Comparison of ENCODE assay signal across 18 cellular contexts in the genomic region with DNA sequence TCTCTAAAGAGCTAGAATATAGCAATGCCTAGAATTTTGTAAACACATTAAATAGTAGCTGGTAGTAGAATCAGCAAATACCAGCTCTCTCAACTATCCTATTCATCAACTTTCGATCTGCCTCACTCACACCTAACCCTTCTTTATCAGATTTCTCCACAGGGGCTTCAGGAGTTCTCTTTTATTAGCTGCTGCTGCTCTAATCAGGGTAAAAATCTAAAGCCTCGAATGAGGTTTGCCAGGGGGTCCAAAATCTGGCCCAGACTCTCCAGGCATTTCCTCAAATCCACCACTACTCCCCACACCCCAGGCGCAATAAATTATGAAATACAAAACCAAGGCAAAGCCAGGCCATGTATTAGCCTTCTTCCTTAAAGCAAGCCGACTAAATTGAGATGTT. TPM values are rescaled to one million over a fixed set of nuclear protein-coding genes. Genes with fewer than 3 reads are reported as not detected.
DNase-seq lines count a peak whose midpoint lies in the region; ATAC-seq, FAIRE-seq and TF ChIP-seq lines count a peak whose summit lies in the region.
"Had no signal": no experiment of that assay in that cellular context is flagged by ENCODE, and none has a peak within 500 bp of the region (broad histone marks: within the 10 kb centered on the region; RNA-seq: fewer than 3 reads in every experiment).

No MANE protein-coding gene starts in this region.

- TF ChIP-seq EP300 in HepG2 (IDR thresholded peaks at IDR 0.05; ENCODE audit: low read depth in 2 of 2, low read length in 2 of 2) (no peak), HepG2 (CRISPR knock-in tag; IDR thresholded peaks at IDR 0.05; ENCODE audit: borderline replicate concordance) (no peak)

- H3K27me3 Mint-ChIP-seq in WTC11 (ENCODE audit: low read depth) = no peaks in the 10 kb centered on the region; the same call in 1 of the 2 replicates
- H3K27me3 Mint-ChIP-seq in immature natural killer cell (ENCODE audit: low read depth in 3 of 3) = peaks cover 1 to 11% (median 7%) of the 10 kb centered on the region in 3 donors
- H3K27me3 Mint-ChIP-seq: stimulated activated memory B cell treated with anti-CD40 and anti-IgM and Interleukin-4, amounts not matched to agents 10 μg/mL and 1 μg/mL and 100 μg/mL, for 72 hours had no signal

- CTCF ChIA-PET in HepG2 (lab: Yijun Ruan, JAX; ENCODE audit: low intra/inter-chr PET ratio, low total read pairs) = no interaction called here
- CTCF ChIA-PET in WTC11 (lab: Charles Lee) = no interaction called here

- no peak for TF ChIP-seq POLR2A in HepG2 (IDR thresholded peaks at IDR 0.05; ENCODE audit: insufficient read depth in 1 of 2, low read depth in 2 of 2, low read length in 2 of 2)
- no peak for TF ChIP-seq POLR2A in right lobe of liver (IDR thresholded peaks at IDR 0.05)

- H3K79me2 ChIP-seq in HepG2 (ENCODE audit: insufficient read depth, low read length) = peaks cover 64% of the 10 kb centered on the region

- peak overlapping the region; percentile 70; the same call in 1 of the 2 replicates for H3K4me2 ChIP-seq in HepG2 (ENCODE audit: low read depth, low read length)

- H3K4me3 Mint-ChIP-seq in WTC11 = peak overlapping the region; percentile 24
- peak overlapping the region; percentile 37 to 66 (median 51) for H3K4me3 Mint-ChIP-seq in immature natural killer cell

- peaks cover 7% of the 10 kb centered on the region for H3K4me1 Mint-ChIP-seq in WTC11
- peaks cover 56 to 63% of the 10 kb centered on the region in 2 donors for H3K4me1 Mint-ChIP-seq in immature natural killer cell

- POLR2A ChIA-PET in HepG2 (lab: Yijun Ruan, JAX) (interaction anchor here (0.6 to 1.3 kb wide), 2 partner anchors 11 to 56 kb away, joined by 3 to 6 read pairs; no protein-coding TSS in a partner anchor), WTC11 (lab: Charles Lee) (no interaction called here)

- TSS peak; percentile 40 for BruUV-seq in HepG2 (replicated peaks; lab: Mats Ljungman, UMichigan)

- H3K27ac ChIP-seq in HepG2 (ENCODE audit: extremely low read length, insufficient read depth, low read length) (no peak overlapping the region), right lobe of liver (no peak overlapping the region)

- intact Hi-C loops in HepG2 (cut with micrococcal nuclease; ENCODE audit: unreplicated experiment) (no loop called here), right lobe of liver (cut with DNase I) (no loop called here)

- no peak for TF ChIP-seq CTCF in HepG2 (CRISPR knock-in tag; IDR thresholded peaks at IDR 0.05)
- no peak for TF ChIP-seq CTCF in right lobe of liver (IDR thresholded peaks at IDR 0.05)
- no peak for TF ChIP-seq CTCF in WTC11 (IDR thresholded peaks at IDR 0.05)

- H3K9ac ChIP-seq in HepG2 (ENCODE audit: insufficient read depth, low read depth, low read length) = no peak overlapping the region

- WGBS in HepG2 (ENCODE audit: low lambda C conversion rate) = 92% methylated on average over 4 of the region's 4 CpGs
- WGBS in right lobe of liver (ENCODE audit: insufficient coverage, low coverage, low lambda C conversion rate, missing lambda C conversion rate) = 58% methylated on average over 4 of the region's 4 CpGs

- H3K27me3 ChIP-seq in HepG2 (ENCODE audit: control insufficient read depth in 1 of 2, insufficient read depth in 2 of 2, low read length in 2 of 2) (no peaks in the 10 kb centered on the region), right lobe of liver (no peaks in the 10 kb centered on the region)

- ATAC-seq in HepG2 = no peak
- ATAC-seq in right lobe of liver = no peak
- ATAC-seq in WTC11 = no peak
- no peak for ATAC-seq in HG03039 (IDR thresholded peaks at IDR 0.05; ENCODE audit: unreplicated experiment)
- ATAC-seq: mucosa of descending colon; stimulated activated memory B cell treated with anti-CD40 and anti-IgM and Interleukin-4, amounts not matched to agents 10 μg/mL and 1 μg/mL and 100 μg/mL, for 72 hours had no signal

- H3K4me3 ChIP-seq in HepG2 (replicated peaks in 1 of 3; ENCODE audit: insufficient read depth in 1 of 3, low read depth in 2 of 3, low read length in 3 of 3) (no peak overlapping the region), right lobe of liver (no peak overlapping the region)
- H3K4me3 ChIP-seq: mucosa of descending colon had no signal

- no peak for TF ChIP-seq RAD21 in HepG2 (CRISPR knock-in tag; IDR thresholded peaks at IDR 0.05)

- H3K9me3 ChIP-seq in HepG2 (ENCODE audit: low read length) = no peaks in the 10 kb centered on the region
- no peaks in the 10 kb centered on the region for H3K9me3 ChIP-seq in right lobe of liver
- H3K9me3 ChIP-seq: mucosa of descending colon had no signal

- no peak overlapping the region for H2AFZ ChIP-seq in HepG2 (ENCODE audit: low read length)

- H3K36me3 ChIP-seq in HepG2 (replicated peaks in 1 of 2; ENCODE audit: control insufficient read depth in 1 of 2, insufficient read depth in 2 of 2, low read length in 2 of 2) (peaks cover 3 to 7% of the 10 kb centered on the region in 2 experiments; a peak in 3 of 5 replicates), right lobe of liver (peaks cover 0 to 2% (median 0%) of the 10 kb centered on the region in 4 donors)

- FAIRE-seq in HepG2 (lab: Jason Lieb, UNC) = no peak
- FAIRE-seq: GM18507, H1 had no signal

- in situ Hi-C loops in HepG2 (cut with HindIII; ENCODE audit: extremely low pct_ligation_motif_present, low pct_unique_long_range_greater_than_20kb) = no loop called here

- H3K4me1 ChIP-seq in HepG2 (ENCODE audit: insufficient read depth, low read length) = peaks cover 50% of the 10 kb centered on the region
- peaks cover 0 to 3% (median 0%) of the 10 kb centered on the region in 4 donors for H3K4me1 ChIP-seq in right lobe of liver

- DNase-seq in HepG2 (ENCODE audit: low spot score) = no peak
- DNase-seq in right lobe of liver = no peak
- no peak for DNase-seq in WTC11 (ENCODE audit: low spot score)
- DNase-seq in immature natural killer cell = no peak
- no peak for DNase-seq in islet precursor cell
- DNase-seq in NCI-H128 (lab: John Stamatoyannopoulos, UW; ENCODE audit: unreplicated experiment) = no peak
- no peak for DNase-seq in HuH-7 (ENCODE audit: low spot score)
- DNase-seq: effector CD4-positive, alpha-beta T cell; foreskin fibroblast; Kasumi-1; mucosa of descending colon; NCI-H2081; Right ventricle myocardium superior; stimulated activated CD4-positive, alpha-beta T cell treated with anti-CD3 and anti-CD28 coated beads, Interleukin-4, amount 100 ng/mL, for 1 hour had no signal

- H3K9me3 Mint-ChIP-seq in WTC11 (peaks cover 4% of the 10 kb centered on the region), immature natural killer cell (no peaks in the 10 kb centered on the region)

- H3K36me3 Mint-ChIP-seq in WTC11 (peaks cover 9% of the 10 kb centered on the region), immature natural killer cell (no peaks in the 10 kb centered on the region)

- peaks cover 8% of the 10 kb centered on the region; the same call in 1 of the 2 replicates for H4K20me1 ChIP-seq in HepG2 (ENCODE audit: insufficient read depth, low read length)

- H3K27ac Mint-ChIP-seq in WTC11 (no peak overlapping the region), immature natural killer cell (peak overlapping the region in 5 of 6 donors; percentile 8 to 65 (median 58))
- H3K27ac Mint-ChIP-seq: stimulated activated memory B cell treated with anti-CD40 and anti-IgM and Interleukin-4, amounts not matched to agents 10 μg/mL and 1 μg/mL and 100 μg/mL, for 72 hours had no signal

TF ChIP-seq in HepG2, 621 proteins besides CTCF, POLR2A, EP300 and RAD21 (continues in another document):
- TF ChIP-seq CENPT (CRISPR knock-in tag; IDR thresholded peaks at IDR 0.05; ENCODE audit: low read depth) (no peak), HES4 (CRISPR knock-in tag; IDR thresholded peaks at IDR 0.05; ENCODE audit: borderline replicate concordance) (no peak)

TF ChIP-seq in WTC11, 78 proteins besides CTCF, POLR2A, EP300 and RAD21 (continues in another document):
- TF ChIP-seq ZNF138 (CRISPR knock-in tag; conservative IDR thresholded peaks at IDR 0.05) = no peak

RNA-seq across cellular contexts. Expression of a gene that starts 2.4 kb away (rescaled TPM):
- total RNA-seq in HepG2 (2016; rRNA removed; fragmentation: Illumina TruSeq; extraction: Trizol) = 25.9 and 29.4 TPM in 2 replicates
- total RNA-seq in HepG2 (2016; cell fraction: cytosol; rRNA removed; fragmentation: Illumina TruSeq; extraction: Trizol; ENCODE audit: low read depth) = 11.5 TPM in 2 replicates
- total RNA-seq in HepG2 (2016; cell fraction: insoluble cytoplasmic fraction; rRNA removed; fragmentation: Illumina TruSeq; extraction: Trizol) = 26.8 TPM in 2 replicates
- 11.3 and 11.5 TPM in 2 replicates for total RNA-seq in HepG2 (2016; cell fraction: membrane; rRNA removed; fragmentation: Illumina TruSeq; extraction: Trizol)
- total RNA-seq in HepG2 (2016; cell fraction: nucleus; rRNA removed; fragmentation: Illumina TruSeq; extraction: Trizol) = 32.0 and 34.9 TPM in 2 replicates
- polyA plus RNA-seq in HepG2 (2011; rRNA removed) = 26.3 and 29.9 TPM in 2 replicates
- polyA plus RNA-seq in HepG2 (2011; cell fraction: cytosol; rRNA removed) = 12.8 and 13.0 TPM in 2 replicates
- polyA plus RNA-seq in HepG2 (2011; cell fraction: nucleus; rRNA removed) = 93.5 and 108 TPM in 2 replicates
- polyA plus RNA-seq in HepG2 (2012) = 21.1 and 27.6 TPM in 2 replicates
- 0.68 and 1.1 TPM in 2 replicates for polyA plus RNA-seq in HepG2 (2016; cell fraction: cytosol; fragmentation: Illumina TruSeq; extraction: Trizol; ENCODE audit: low read depth)
- 15.4 and 19.9 TPM in 2 replicates for polyA plus RNA-seq in HepG2 (2016; cell fraction: insoluble cytoplasmic fraction; fragmentation: Illumina TruSeq; extraction: Trizol; ENCODE audit: low read depth)
- polyA plus RNA-seq in HepG2 (2016; cell fraction: membrane; fragmentation: Illumina TruSeq; extraction: Trizol; ENCODE audit: low read depth) = 1.9 and 2.4 TPM in 2 replicates
- 31.3 and 33.3 TPM in 2 replicates for polyA plus RNA-seq in HepG2 (2016; cell fraction: nucleus; fragmentation: Illumina TruSeq; extraction: Trizol; ENCODE audit: insufficient read depth, low read depth)
- 28.8 and 31.6 TPM in 2 replicates for polyA minus RNA-seq in HepG2 (2011; rRNA and poly(A)+ RNA removed; ENCODE audit: low replicate concordance)
- 16.4 and 20.3 TPM in 2 replicates for polyA minus RNA-seq in HepG2 (2011; cell fraction: cytosol; rRNA and poly(A)+ RNA removed)
- polyA minus RNA-seq in HepG2 (2011; cell fraction: nucleus; rRNA and poly(A)+ RNA removed) = 51.5 and 65.4 TPM in 2 replicates
- total RNA-seq in right lobe of liver = 10 to 100 TPM; 11.1 to 15.0 (median 12.7) TPM
- total RNA-seq in WTC11 (2021) = 25.4 to 28.6 TPM (median 27.9 TPM) in 3 replicates
- polyA plus RNA-seq in immature natural killer cell = 10 to 100 TPM in 2 of 3 donors, 1 to 10 TPM in 1; 4.8 to 35.7 (median 16.8) TPM
